Comparison of ENCODE assay signal across 1 cellular context in the genomic region with DNA sequence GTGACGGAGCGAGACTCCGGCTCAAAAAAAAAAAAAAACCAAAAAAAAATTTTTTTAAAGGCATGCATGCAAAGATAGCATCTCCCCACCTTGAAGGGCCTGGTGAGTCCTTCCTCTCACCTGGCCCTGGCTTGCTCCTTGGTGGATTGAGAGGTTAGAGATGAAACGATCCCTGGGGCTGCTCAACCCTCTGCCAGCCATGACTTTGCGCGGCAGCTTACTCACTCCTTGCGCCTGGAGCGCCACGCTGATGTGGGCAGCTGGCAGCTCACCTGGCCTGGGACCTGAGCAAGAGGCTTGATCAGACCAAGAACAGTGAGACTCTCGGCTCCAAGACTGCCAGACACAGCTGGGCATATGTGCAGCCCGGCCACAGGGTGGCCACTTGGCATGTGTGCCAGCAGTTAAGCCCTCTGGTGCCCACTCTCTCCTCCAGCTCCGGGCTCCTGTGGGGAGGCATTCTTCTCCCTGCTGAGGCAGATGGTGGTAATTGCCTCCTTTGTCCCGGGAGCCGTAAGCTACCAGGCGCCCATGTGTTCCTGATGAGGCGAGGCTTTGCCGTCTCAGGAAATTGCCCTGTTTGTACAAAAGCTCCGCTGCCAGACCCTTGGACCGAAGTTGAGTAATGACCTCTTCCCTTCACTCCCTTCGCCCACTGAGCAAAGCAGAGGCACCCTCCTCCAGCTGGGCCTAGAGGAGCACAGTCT.
TF ChIP-seq lines count a peak whose summit lies in the region.

No MANE protein-coding gene starts in this region.

TF ChIP-seq in A549, 52 proteins besides CTCF, POLR2A, EP300 and RAD21 (continued from another document):
- TF ChIP-seq, protein P1, sequence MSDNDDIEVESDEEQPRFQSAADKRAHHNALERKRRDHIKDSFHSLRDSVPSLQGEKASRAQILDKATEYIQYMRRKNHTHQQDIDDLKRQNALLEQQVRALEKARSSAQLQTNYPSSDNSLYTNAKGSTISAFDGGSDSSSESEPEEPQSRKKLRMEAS (IDR thresholded peaks at IDR 0.05), result no peak
- no peak for TF ChIP-seq HOXB5 (CRISPR knock-in tag; IDR thresholded peaks at IDR 0.05)
- no peak for TF ChIP-seq JUN (IDR thresholded peaks at IDR 0.05)
- TF ChIP-seq, protein P2, sequence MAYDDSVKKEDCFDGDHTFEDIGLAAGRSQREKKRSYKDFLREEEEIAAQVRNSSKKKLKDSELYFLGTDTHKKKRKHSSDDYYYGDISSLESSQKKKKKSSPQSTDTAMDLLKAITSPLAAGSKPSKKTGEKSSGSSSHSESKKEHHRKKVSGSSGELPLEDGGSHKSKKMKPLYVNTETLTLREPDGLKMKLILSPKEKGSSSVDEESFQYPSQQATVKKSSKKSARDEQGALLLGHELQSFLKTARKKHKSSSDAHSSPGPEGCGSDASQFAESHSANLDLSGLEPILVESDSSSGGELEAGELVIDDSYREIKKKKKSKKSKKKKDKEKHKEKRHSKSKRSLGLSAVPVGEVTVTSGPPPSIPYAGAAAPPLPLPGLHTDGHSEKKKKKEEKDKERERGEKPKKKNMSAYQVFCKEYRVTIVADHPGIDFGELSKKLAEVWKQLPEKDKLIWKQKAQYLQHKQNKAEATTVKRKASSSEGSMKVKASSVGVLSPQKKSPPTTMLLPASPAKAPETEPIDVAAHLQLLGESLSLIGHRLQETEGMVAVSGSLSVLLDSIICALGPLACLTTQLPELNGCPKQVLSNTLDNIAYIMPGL (CRISPR knock-in tag; IDR thresholded peaks at IDR 0.05; ENCODE audit: borderline replicate concordance), result no peak
